ENCODE assay signal across 7 cellular contexts in genomic region chr19:35846038-35846668, GRCh38. TPM values are rescaled to one million over a fixed set of nuclear protein-coding genes. Genes with fewer than 3 reads are reported as not detected.
DNase-seq lines count a peak whose midpoint lies in the region; ATAC-seq and TF ChIP-seq lines count a peak whose summit lies in the region.

No MANE protein-coding gene starts in this region.

- H3K27ac ChIP-seq in colonic mucosa = no peak overlapping the region
- H3K27ac ChIP-seq in neural cell (ENCODE audit: low read length) = no peak overlapping the region

- no peak overlapping the region for H3K9ac ChIP-seq in colonic mucosa (ENCODE audit: low read depth in 2 of 2, low read length in 2 of 2)
- H3K9ac ChIP-seq in neural cell (ENCODE audit: low read length) = no peak overlapping the region

- no peaks in the 10 kb centered on the region for H3F3A ChIP-seq in neural cell (ENCODE audit: insufficient read depth, low read length, poor library complexity, severe bottlenecking)

- peak; percentile 85 for DNase-seq in H7
- DNase-seq in NCI-H2227 (lab: John Stamatoyannopoulos, UW; ENCODE audit: unreplicated experiment) = peak; percentile 75
- DNase-seq in colonic mucosa = peak; percentile 47
- DNase-seq in activated CD8-positive, alpha-beta memory T cell treated with anti-CD3 and anti-CD28 coated beads, Interleukin-2, amount 50 U/mL, for 4 hours = no peak

- no peak for TF ChIP-seq EP300 in neural cell (conservative IDR thresholded peaks at IDR 0.05; ENCODE audit: poor library complexity, severe bottlenecking)

- H3K4me1 ChIP-seq in colonic mucosa = peaks cover 12% of the 10 kb centered on the region

- H3K4me3 ChIP-seq in H7 (ENCODE audit: insufficient read depth, low read depth, low read length) (peak overlapping the region; percentile 43; the same call in 1 of the 2 replicates), colonic mucosa (peak overlapping the region; percentile 20), neural cell (ENCODE audit: low read length) (peak overlapping the region; percentile 60)

- peaks cover 63% of the 10 kb centered on the region for H3K27me3 ChIP-seq in H7 (ENCODE audit: control insufficient read depth, insufficient read depth, low read length)
- peaks cover 14% of the 10 kb centered on the region for H3K27me3 ChIP-seq in colonic mucosa
- H3K27me3 ChIP-seq in neural cell (ENCODE audit: insufficient read depth, low read depth, low read length) = peaks cover 59% of the 10 kb centered on the region

- no peaks in the 10 kb centered on the region for H4K20me1 ChIP-seq in neural cell (ENCODE audit: insufficient read depth)

- intact Hi-C loops in colonic mucosa (cut with DNase I) = no loop called here

- no peak for TF ChIP-seq RAD21 in neural cell (conservative IDR thresholded peaks at IDR 0.05)

- H3K36me3 ChIP-seq in H7 (replicated peaks; ENCODE audit: control insufficient read depth, insufficient read depth, low read length) = no peaks in the 10 kb centered on the region
- H3K36me3 ChIP-seq in colonic mucosa = no peaks in the 10 kb centered on the region
- H3K36me3 ChIP-seq in neural cell (ENCODE audit: insufficient read depth, low read length) = no peaks in the 10 kb centered on the region

- H3K9me2 ChIP-seq in neural cell (ENCODE audit: insufficient read depth, low read length) = no peaks in the 10 kb centered on the region

- H3K9me3 ChIP-seq in colonic mucosa = no peaks in the 10 kb centered on the region
- H3K9me3 ChIP-seq in neural cell (ENCODE audit: low read length) = no peaks in the 10 kb centered on the region

- no peak for TF ChIP-seq CTCF in colonic mucosa (IDR thresholded peaks at IDR 0.05)
- no peak for TF ChIP-seq CTCF in neural cell (IDR thresholded peaks at IDR 0.05; ENCODE audit: poor library complexity, severe bottlenecking)

- no peaks in the 10 kb centered on the region for H3K79me2 ChIP-seq in neural cell (replicated peaks; ENCODE audit: insufficient read depth, low read length)

- no peak overlapping the region for H2AFZ ChIP-seq in neural cell (ENCODE audit: low read depth, low read length)

- ATAC-seq in GM18867 (IDR thresholded peaks at IDR 0.05; ENCODE audit: unreplicated experiment) = no peak
- ATAC-seq in HG03039 (IDR thresholded peaks at IDR 0.05; ENCODE audit: unreplicated experiment) = no peak

- H3K4me2 ChIP-seq in neural cell (ENCODE audit: low read length) = no peak overlapping the region

TF ChIP-seq in neural cell, 6 proteins besides CTCF, POLR2A, EP300 and RAD21:
- TF ChIP-seq REST (IDR thresholded peaks at IDR 0.05; ENCODE audit: borderline replicate concordance) (no peak), EZH2 (IDR thresholded peaks at IDR 0.05; ENCODE audit: borderline replicate concordance, insufficient read depth, low read length, poor library complexity, severe bottlenecking) (peak; percentile 19)

RNA-seq across cellular contexts. Expression of gene NPHS1, which starts 6.2 kb away (rescaled TPM):
- not detected in 2 replicates for total RNA-seq in H7 (2014; rRNA removed; shearing (Covaris generic))
- not detected for total RNA-seq in colonic mucosa
- 0.05 and 2.8 TPM in 2 replicates for polyA plus RNA-seq in neural cell
- 1.7 TPM in 1 of 2 replicates, not detected in the other for polyA minus RNA-seq in neural cell

RNA-seq across cellular contexts. Expression of gene KIRREL2, which starts 10.6 kb away (rescaled TPM):
- 0.55 and 0.92 TPM in 2 replicates for total RNA-seq in H7 (2014; rRNA removed; shearing (Covaris generic))
- under 1 TPM in 1 of 2 donors, not detected in 1; 0.13 TPM for total RNA-seq in colonic mucosa
- polyA plus RNA-seq in neural cell = 0.79 and 2.1 TPM in 2 replicates
- polyA minus RNA-seq in neural cell = 0.73 and 0.93 TPM in 2 replicates

RNA-seq across cellular contexts. Expression of gene APLP1, which starts 22.2 kb away (rescaled TPM):
- total RNA-seq in H7 (2014; rRNA removed; shearing (Covaris generic)) = 18.3 and 19.3 TPM in 2 replicates
- 1 to 10 TPM; 2.6 to 3.7 TPM for total RNA-seq in colonic mucosa
- 390 and 407 TPM in 2 replicates for polyA plus RNA-seq in neural cell
- polyA minus RNA-seq in neural cell = 430 and 434 TPM in 2 replicates

RNA-seq across cellular contexts. Expression of gene PRODH2, which starts 33.5 kb away (rescaled TPM):
- total RNA-seq in H7 (2014; rRNA removed; shearing (Covaris generic)) = not detected in 2 replicates
- total RNA-seq in colonic mucosa = not detected
- not detected in 2 replicates for polyA plus RNA-seq in neural cell
- not detected in 2 replicates for polyA minus RNA-seq in neural cell

RNA-seq across cellular contexts. Expression of gene NFKBID, which starts 54.2 kb away (rescaled TPM):
- total RNA-seq in H7 (2014; rRNA removed; shearing (Covaris generic)) = 6.8 and 7.5 TPM in 2 replicates
- total RNA-seq in colonic mucosa = 10 to 100 TPM in 1 of 2 donors, 1 to 10 TPM in 1; 8.6 to 11.2 TPM
- 6.2 and 6.8 TPM in 2 replicates for polyA plus RNA-seq in neural cell
- polyA minus RNA-seq in neural cell = 2.9 and 3.8 TPM in 2 replicates
